Comparison of ENCODE assay signal across 8 cellular contexts in genomic region chr12:56258068-56258819, GRCh38. TPM values are rescaled to one million over a fixed set of nuclear protein-coding genes. Genes with fewer than 3 reads are reported as not detected.
DNase-seq lines count a peak whose midpoint lies in the region; ATAC-seq lines count a peak whose summit lies in the region.

TSS of gene ANKRD52 (minus strand) at chr12:56258384. CDS start at chr12:56258269, 115 bp downstream.

- CTCF ChIA-PET in activated CD4-positive, alpha-beta T cell treated with anti-CD3 and anti-CD28 coated beads for 36 hours (lab: Charles Lee): interaction anchor here (0.6 to 3.2 kb wide), 26 partner anchors 10 to 1087 kb away, joined by 3 to 26 read pairs (median 4); partner anchors contain the start of genes COQ10A, ESYT1, IL23A and PA2G4

- DNase-seq in AG20443 (ENCODE audit: low spot score) (peak; percentile 96), NCI-H2227 treated with DMSO at 0.1 percent for 48 hours (lab: John Stamatoyannopoulos, UW) (peak; percentile 56), left colon (peak; percentile 65 to 86)
- peak; percentile 90 for DNase-seq in activated CD4-positive, alpha-beta T cell treated with anti-CD3 and anti-CD28 coated beads for 36 hours
- peak; percentile 74 to 82 for DNase-seq in stimulated activated CD4-positive, alpha-beta T cell treated with anti-CD3 and anti-CD28 coated beads, Interleukin-1b, Interleukin-23, amount 100 ng/mL, for 4 hours (ENCODE audit: low read depth in 2 of 2)

- no peaks in the 10 kb centered on the region for H3K9me3 Mint-ChIP-seq in activated CD4-positive, alpha-beta T cell treated with anti-CD3 and anti-CD28 coated beads for 36 hours (ENCODE audit: low read depth)

- peak within 1 kb of the TSS; percentile 85 for H3K27ac ChIP-seq in cingulate gyrus (ENCODE audit: low read depth, low read length)

- no peaks in the 10 kb centered on the region for H3K27me3 Mint-ChIP-seq in activated CD4-positive, alpha-beta T cell treated with anti-CD3 and anti-CD28 coated beads for 36 hours

- peaks cover 9% of the 10 kb centered on the region for H3K36me3 Mint-ChIP-seq in activated CD4-positive, alpha-beta T cell treated with anti-CD3 and anti-CD28 coated beads for 36 hours (ENCODE audit: low read depth)

- peak within 1 kb of the TSS; percentile 83 for H3K4me3 Mint-ChIP-seq in activated CD4-positive, alpha-beta T cell treated with anti-CD3 and anti-CD28 coated beads for 36 hours

- ATAC-seq in GM18907 (IDR thresholded peaks at IDR 0.05; ENCODE audit: unreplicated experiment): peak; percentile 84
- peak; percentile 85 for ATAC-seq in HG03135 (IDR thresholded peaks at IDR 0.05; ENCODE audit: unreplicated experiment)
- peak; percentile 92 for ATAC-seq in activated CD4-positive, alpha-beta T cell treated with anti-CD3 and anti-CD28 coated beads for 36 hours
- peak; percentile 94 for ATAC-seq in left colon

- intact Hi-C loops in activated CD4-positive, alpha-beta T cell treated with anti-CD3 and anti-CD28 coated beads for 36 hours (cut with DNase I, micrococcal nuclease): loop anchor here (1.0 to 10.0 kb wide), 15 partner anchors 9 to 513 kb away; partner anchors contain the start of genes NABP2 (in 2 of the 2), CS (in 1 of the 2), GDF11 (in 1 of the 2) and MYL6B (in 1 of the 2)
- intact Hi-C loops in left colon (cut with DNase I, micrococcal nuclease): no loop called here

- peak within 1 kb of the TSS; percentile 72 for H3K27ac Mint-ChIP-seq in activated CD4-positive, alpha-beta T cell treated with anti-CD3 and anti-CD28 coated beads for 36 hours

- POLR2A ChIA-PET in activated CD4-positive, alpha-beta T cell treated with anti-CD3 and anti-CD28 coated beads for 36 hours (lab: Charles Lee): interaction anchor here (0.7 to 2.1 kb wide), 3 partner anchors 8 to 191 kb away, joined by 4 read pairs; partner anchors contain the start of genes RNF41 and TIMELESS

- peaks cover 16% of the 10 kb centered on the region for H3K4me1 Mint-ChIP-seq in activated CD4-positive, alpha-beta T cell treated with anti-CD3 and anti-CD28 coated beads for 36 hours

RNA-seq across cellular contexts. Expression of gene ANKRD52, which starts in this region (rescaled TPM):
- total RNA-seq in activated CD4-positive, alpha-beta T cell treated with anti-CD3 and anti-CD28 coated beads for 36 hours: 10 to 100 TPM; 29.2 to 31.0 TPM
- 10 to 100 TPM; 47.4 to 54.8 TPM for total RNA-seq in left colon

Comparison
In these comparisons a context has a peak if more than half of its experiments do, and no peak if none do; other contexts are left out.
1. Peak in every context shown above with its lines: DNase-seq, ATAC-seq and H3K27ac ChIP-seq.
2. intact Hi-C loops: an anchor here in activated CD4-positive, alpha-beta T cell treated with anti-CD3 and anti-CD28 coated beads for 36 hours (1.0 to 10.0 kb wide); none called in left colon.